In the genomic region with DNA sequence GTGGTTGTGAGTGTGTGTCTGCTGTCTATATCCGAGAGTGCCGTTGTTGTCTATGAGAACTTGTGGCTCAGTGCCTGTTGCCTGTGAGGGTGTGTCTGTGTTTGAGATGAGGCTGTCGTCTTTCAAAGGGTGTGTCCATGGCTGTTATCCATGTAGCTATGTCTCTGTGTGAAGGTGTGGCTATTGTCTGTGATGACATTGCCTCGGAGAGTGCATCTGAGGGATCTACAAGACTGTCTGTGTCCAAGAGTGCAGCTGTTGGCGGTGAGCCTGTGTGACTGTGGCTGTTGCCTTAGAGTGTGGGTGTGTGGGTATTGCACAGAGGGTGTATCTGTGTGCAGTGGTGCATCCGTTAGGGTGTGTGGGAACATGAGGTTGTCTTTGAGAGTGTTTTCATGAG, we compare ENCODE assay signal across 33 cellular contexts. TPM values are rescaled to one million over a fixed set of nuclear protein-coding genes. Genes with fewer than 3 reads are reported as not detected.
DNase-seq lines count a peak whose midpoint lies in the region; ATAC-seq and TF ChIP-seq lines count a peak whose summit lies in the region.
"Had no signal": no experiment of that assay in that cellular context is flagged by ENCODE, and none has a peak within 500 bp of the region (broad histone marks: within the 10 kb centered on the region; RNA-seq: fewer than 3 reads in every experiment).

No MANE protein-coding gene starts in this region.

- no peak for TF ChIP-seq CTCF in epithelial cell of esophagus (IDR thresholded peaks at IDR 0.05; ENCODE audit: insufficient read depth, low read depth, low read length, missing control alignments)
- no peak for TF ChIP-seq CTCF in mucosa of descending colon (IDR thresholded peaks at IDR 0.05)
- no peak for TF ChIP-seq CTCF in suprapubic skin (IDR thresholded peaks at IDR 0.05)

- no peak for DNase-seq in activated naive CD4-positive, alpha-beta T cell treated with Interleukin-2 at 50 U/mL for 16 hours
- peak; percentile 49 for DNase-seq in epithelial cell of esophagus (ENCODE audit: low read depth)
- DNase-seq in mucosa of descending colon = peak in 1 of 3 donors; percentile 49
- no peak for DNase-seq in suprapubic skin (ENCODE audit: low spot score in 2 of 2)
- DNase-seq in A172 (ENCODE audit: low spot score) = no peak
- DNase-seq in AG20443 (ENCODE audit: low spot score) = no peak
- DNase-seq in stimulated activated CD4-positive, alpha-beta T cell treated with anti-CD3 and anti-CD28 coated beads, Interleukin-4, amount 100 ng/mL, for 1 hour = no peak
- DNase-seq: 8988T; activated CD4-positive, alpha-beta memory T cell treated with anti-CD3 and anti-CD28 coated beads, Interleukin-2, amount 10 ng/mL, durations not matched to agents 7 days and 5 days; activated CD8-positive, alpha-beta memory T cell treated with anti-CD3 and anti-CD28 coated beads, Interleukin-2, amount 50 U/mL, for 48 hours; activated naive CD4-positive, alpha-beta T cell treated with anti-CD3 and anti-CD28 coated beads, Interleukin-2, amount 50 U/mL, for 16 hours; AML-193; amygdala; CD4-positive, alpha-beta T cell; DMS79 treated with DMSO at 0.1 percent for 48 hours; GF-D8; GOT3; head of caudate nucleus; HFFc6; midbrain; NCI-H1436 treated with DMSO at 0.1 percent for 48 hours; NCI-H2081 treated with DMSO at 0.1 percent for 48 hours; NCI-H345; NCI-H69; Peyer's patch; stimulated activated naive CD4-positive, alpha-beta T cell treated with Interleukin-2 at 50 U/mL for 16 hours; testis had no signal

- TF ChIP-seq POLR2A in suprapubic skin (IDR thresholded peaks at IDR 0.05) = no peak

- H3K27me3 Mint-ChIP-seq in activated naive CD4-positive, alpha-beta T cell treated with anti-CD3 and anti-CD28 coated beads, Interleukin-2, amount 50 U/mL, for 24 hours = no peaks in the 10 kb centered on the region
- H3K27me3 Mint-ChIP-seq: activated CD4-positive, alpha-beta memory T cell treated with anti-CD3 and anti-CD28 coated beads, Interleukin-2, amount 10 ng/mL, durations not matched to agents 7 days and 5 days; CD4-positive, alpha-beta T cell; natural killer cell treated with Interleukin-12 subunit alpha and Interleukin-12 subunit beta and Interleukin-15 and Interleukin-18, amount 100 ng/mL, for 72 hours had no signal

- H3K4me3 ChIP-seq in epithelial cell of esophagus (ENCODE audit: low read length) = no peak overlapping the region
- H3K4me3 ChIP-seq in mucosa of descending colon = no peak overlapping the region
- no peak overlapping the region for H3K4me3 ChIP-seq in suprapubic skin
- H3K4me3 ChIP-seq: pancreas, Peyer's patch, skin epidermis, testis had no signal

- H3K27me3 ChIP-seq in suprapubic skin = no peaks in the 10 kb centered on the region
- H3K27me3 ChIP-seq: pancreas, Peyer's patch, testis had no signal

- peak overlapping the region; percentile 6 for H3K27ac Mint-ChIP-seq in activated naive CD4-positive, alpha-beta T cell treated with anti-CD3 and anti-CD28 coated beads, Interleukin-2, amount 50 U/mL, for 24 hours
- H3K27ac Mint-ChIP-seq: activated CD4-positive, alpha-beta memory T cell treated with anti-CD3 and anti-CD28 coated beads, Interleukin-2, amount 10 ng/mL, durations not matched to agents 7 days and 5 days; CD4-positive, alpha-beta T cell; HFFc6; natural killer cell treated with Interleukin-12 subunit alpha and Interleukin-12 subunit beta and Interleukin-15 and Interleukin-18, amount 100 ng/mL, for 72 hours had no signal

- H3K9me3 ChIP-seq in mucosa of descending colon (no peaks in the 10 kb centered on the region), suprapubic skin (no peaks in the 10 kb centered on the region)
- H3K9me3 ChIP-seq: pancreas, Peyer's patch, testis had no signal

- 45% methylated on average over 6 of the region's 6 CpGs for WGBS in suprapubic skin

- peak overlapping the region; percentile 24 for H3K27ac ChIP-seq in suprapubic skin
- H3K27ac ChIP-seq: HL-60, pancreas, Peyer's patch, testis had no signal

- H3K4me1 ChIP-seq in mucosa of descending colon (ENCODE audit: low read depth) (peaks cover 13% of the 10 kb centered on the region), suprapubic skin (peaks cover 49% of the 10 kb centered on the region)
- H3K4me1 ChIP-seq: pancreas had no signal

- ATAC-seq in mucosa of descending colon = peak; percentile 49
- ATAC-seq: HepG2; natural killer cell treated with Interleukin-12 subunit alpha and Interleukin-12 subunit beta and Interleukin-15 and Interleukin-18, amount 100 ng/mL, for 72 hours; pancreas had no signal

- peaks cover under 1% of the 10 kb centered on the region for H3K4me1 Mint-ChIP-seq in activated naive CD4-positive, alpha-beta T cell treated with anti-CD3 and anti-CD28 coated beads, Interleukin-2, amount 50 U/mL, for 24 hours
- H3K4me1 Mint-ChIP-seq: activated CD4-positive, alpha-beta memory T cell treated with anti-CD3 and anti-CD28 coated beads, Interleukin-2, amount 10 ng/mL, durations not matched to agents 7 days and 5 days had no signal

- H3K36me3 Mint-ChIP-seq in activated naive CD4-positive, alpha-beta T cell treated with anti-CD3 and anti-CD28 coated beads, Interleukin-2, amount 50 U/mL, for 24 hours = peaks cover 2% of the 10 kb centered on the region

- H3K36me3 ChIP-seq in mucosa of descending colon (ENCODE audit: low read depth) (no peaks in the 10 kb centered on the region), suprapubic skin (peaks cover 39% of the 10 kb centered on the region)
- H3K36me3 ChIP-seq: pancreas had no signal

- TF ChIP-seq EP300 in suprapubic skin (IDR thresholded peaks at IDR 0.05) = no peak

- no peaks in the 10 kb centered on the region for H3K9me3 Mint-ChIP-seq in activated naive CD4-positive, alpha-beta T cell treated with anti-CD3 and anti-CD28 coated beads, Interleukin-2, amount 50 U/mL, for 24 hours
- H3K9me3 Mint-ChIP-seq: activated CD4-positive, alpha-beta memory T cell treated with anti-CD3 and anti-CD28 coated beads, Interleukin-2, amount 10 ng/mL, durations not matched to agents 7 days and 5 days; CD4-positive, alpha-beta T cell; HFFc6; natural killer cell treated with Interleukin-12 subunit alpha and Interleukin-12 subunit beta and Interleukin-15 and Interleukin-18, amount 100 ng/mL, for 72 hours had no signal

- no peak overlapping the region for H3K4me3 Mint-ChIP-seq in activated naive CD4-positive, alpha-beta T cell treated with anti-CD3 and anti-CD28 coated beads, Interleukin-2, amount 50 U/mL, for 24 hours
- H3K4me3 Mint-ChIP-seq: activated CD4-positive, alpha-beta memory T cell treated with anti-CD3 and anti-CD28 coated beads, Interleukin-2, amount 10 ng/mL, durations not matched to agents 7 days and 5 days; CD4-positive, alpha-beta T cell; HFFc6; natural killer cell treated with Interleukin-12 subunit alpha and Interleukin-12 subunit beta and Interleukin-15 and Interleukin-18, amount 100 ng/mL, for 72 hours had no signal

- intact Hi-C loops in mucosa of descending colon (cut with DNase I, micrococcal nuclease) = no loop called here

RNA-seq across cellular contexts. Expression of a gene that starts 4.9 kb away (rescaled TPM):
- total RNA-seq in mucosa of descending colon (10 to 100 TPM; 10.2 to 39.7 (median 16.9) TPM), suprapubic skin (10 to 100 TPM; 20.5 to 38.2 (median 29.3) TPM)
- total RNA-seq in A172 (2014; rRNA removed; shearing (Covaris generic)) = 23.7 and 32.7 TPM in 2 replicates

RNA-seq across cellular contexts. Expression of a gene that starts 31.1 kb away (rescaled TPM):
- total RNA-seq in mucosa of descending colon (10 to 100 TPM; 29.9 to 49.2 (median 39.3) TPM), suprapubic skin (10 to 100 TPM; 31.2 to 53.8 (median 39.3) TPM)
- 35.2 and 51.5 TPM in 2 replicates for total RNA-seq in A172 (2014; rRNA removed; shearing (Covaris generic))

RNA-seq across cellular contexts. Expression of a gene that starts 31.3 kb away (rescaled TPM):
- total RNA-seq in mucosa of descending colon (10 to 100 TPM; 22.1 to 26.1 (median 23.2) TPM), suprapubic skin (10 to 100 TPM; 52.9 to 93.8 (median 70.9) TPM)
- 7.7 and 9.2 TPM in 2 replicates for total RNA-seq in A172 (2014; rRNA removed; shearing (Covaris generic))
